33 cellular contexts compared by ENCODE assay signal in the genomic region with DNA sequence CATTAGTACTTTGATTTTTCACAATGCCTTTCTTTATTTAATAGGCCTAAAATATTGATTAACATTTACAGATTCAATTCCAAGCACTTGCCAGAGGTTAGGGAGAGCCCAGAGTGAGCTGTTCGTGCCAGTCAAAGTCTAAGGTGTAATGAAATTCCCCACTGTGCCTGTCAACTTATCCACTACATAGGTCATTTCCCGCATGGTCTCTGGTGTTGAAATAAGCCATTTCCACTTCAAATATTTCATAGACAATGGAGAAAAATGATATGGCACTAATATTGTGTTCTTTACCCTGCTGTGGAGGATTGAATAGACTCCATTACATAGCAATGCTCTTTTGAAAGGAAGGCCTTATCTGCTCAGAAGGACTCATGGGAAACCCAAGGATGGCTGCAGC.
"Had no signal": no experiment of that assay in that cellular context is flagged by ENCODE, and none has a peak within 500 bp of the region (broad histone marks: within the 10 kb centered on the region; RNA-seq: fewer than 3 reads in every experiment).

No MANE protein-coding gene starts in this region.

- H3K36me3 ChIP-seq: adrenal gland, brain microvascular endothelial cell, breast epithelium had no signal

- ATAC-seq: activated CD8-positive, alpha-beta T cell treated with anti-CD3 and anti-CD28 coated beads for 36 hours; activated naive CD4-positive, alpha-beta T cell treated with anti-CD3 and anti-CD28 coated beads, Interleukin-2, amount 50 U/mL, for 72 hours; activated T-cell treated with anti-CD3 and anti-CD28 coated beads, Interleukin-2, amount 50 U/mL, for 4 hours; activated T-cell treated with anti-CD3 and anti-CD28 coated beads, Interleukin-2, amount 50 U/mL, for 72 hours; activated T-helper 17 cell treated with anti-CD3 and anti-CD28 coated beads, Interleukin-2, amount 50 U/mL, for 72 hours; body of pancreas had no signal

- DNase-seq: activated B cell treated with CpG ODN at 0.5 μM for 24 hours; activated CD4-positive, alpha-beta memory T cell treated with anti-CD3 and anti-CD28 coated beads for 36 hours; activated CD4-positive, alpha-beta T cell treated with anti-CD3 and anti-CD28 coated beads for 4 hours; activated CD4-positive, alpha-beta T cell treated with anti-CD3 and anti-CD28 coated beads, Interleukin-2, amount 10 ng/mL, durations not matched to agents 24 days and 14 days; activated CD4-positive, alpha-beta T cell treated with anti-CD3 and anti-CD28 coated beads, Interleukin-2, amount 50 U/mL, for 1 hour; activated CD4-positive, alpha-beta T cell treated with anti-CD3 and anti-CD28 coated beads, Interleukin-2, amount 50 U/mL, for 4 hours; activated CD4-positive, CD25-positive, alpha-beta regulatory T cell treated with anti-CD3 and anti-CD28 coated beads, Interleukin-2, amount 50 U/mL, for 72 hours; activated CD8-positive, alpha-beta memory T cell treated with anti-CD3 and anti-CD28 coated beads, Interleukin-2, amount 50 U/mL, for 4 hours; activated CD8-positive, alpha-beta T cell treated with anti-CD3 and anti-CD28 coated beads for 36 hours; activated effector memory CD4-positive, alpha-beta T cell treated with anti-CD3 and anti-CD28 coated beads, Interleukin-2, amount 50 U/mL, for 16 hours; activated gamma-delta T cell treated with Interleukin-2 at 50 U/mL for 16 hours; activated naive CD4-positive, alpha-beta T cell; activated naive CD4-positive, alpha-beta T cell treated with anti-CD3 and anti-CD28 coated beads for 36 hours; activated naive CD4-positive, alpha-beta T cell treated with anti-CD3 and anti-CD28 coated beads, Interleukin-2, amount 50 U/mL, for 16 hours; activated naive CD8-positive, alpha-beta T cell treated with anti-CD3 and anti-CD28 coated beads for 36 hours; activated T-cell treated with anti-CD3 and anti-CD28 coated beads for 4 hours; activated T-cell treated with anti-CD3 and anti-CD28 coated beads, Interleukin-2, amount 50 U/mL, for 1 hour; activated T-cell treated with anti-CD3 and anti-CD28 coated beads, Interleukin-2, amount 50 U/mL, for 4 hours; activated T-cell treated with anti-CD3 and anti-CD28 coated beads, Interleukin-2, amount 50 U/mL, for 72 hours; adrenal gland; amniotic stem cell; aorta; body of pancreas; brain microvascular endothelial cell; central memory CD4-positive, alpha-beta T cell; T-helper 2 cell; T-helper 9 cell had no signal

- H3K4me3 ChIP-seq: adrenal gland, body of pancreas, breast epithelium had no signal

- H3K27ac ChIP-seq: adrenal gland, body of pancreas, brain microvascular endothelial cell, breast epithelium, VCaP had no signal

- H3K9me3 ChIP-seq: adrenal gland, breast epithelium had no signal

- H3K4me1 ChIP-seq: adrenal gland, body of pancreas, breast epithelium had no signal

- FAIRE-seq: astrocyte, TTC549 had no signal

- H3K27me3 ChIP-seq: adrenal gland, body of pancreas, brain microvascular endothelial cell, breast epithelium had no signal
